Comparison of ENCODE assay signal across 10 cellular contexts in the genomic region with DNA sequence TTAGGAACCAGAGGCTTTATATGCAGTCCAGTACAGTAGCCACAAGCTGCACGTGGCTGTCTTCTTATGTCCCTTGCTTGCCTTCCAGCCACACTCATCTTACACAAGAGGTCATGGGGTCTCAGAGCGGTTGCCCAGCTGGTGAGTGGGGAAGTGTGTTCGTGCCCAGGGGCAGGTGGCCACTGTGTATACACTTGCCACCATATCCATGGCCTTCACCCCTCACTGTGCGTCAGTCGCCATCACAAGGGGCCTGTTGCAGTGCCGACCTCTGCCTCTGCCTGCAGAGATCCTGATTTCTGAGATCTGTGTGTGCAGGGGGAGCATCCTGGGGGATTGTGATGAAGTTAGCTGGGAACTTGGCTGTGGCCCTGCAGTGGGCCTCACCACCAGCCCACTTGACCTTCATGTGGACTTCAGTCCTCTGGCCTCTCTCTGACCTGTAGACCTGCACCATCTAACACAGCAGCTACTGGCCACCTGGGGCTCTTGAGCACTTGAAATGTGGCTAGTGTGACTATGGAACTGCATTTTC. TPM values are rescaled to one million over a fixed set of nuclear protein-coding genes. Genes with fewer than 3 reads are reported as not detected.
DNase-seq lines count a peak whose midpoint lies in the region; ATAC-seq and TF ChIP-seq lines count a peak whose summit lies in the region.
"Had no signal": no experiment of that assay in that cellular context is flagged by ENCODE, and none has a peak within 500 bp of the region (broad histone marks: within the 10 kb centered on the region; RNA-seq: fewer than 3 reads in every experiment).

No MANE protein-coding gene starts in this region.

- no peaks in the 10 kb centered on the region for H3K36me3 ChIP-seq in colonic mucosa
- no peaks in the 10 kb centered on the region for H3K36me3 ChIP-seq in mucosa of descending colon (ENCODE audit: low read depth)
- H3K36me3 ChIP-seq in vagina: no peaks in the 10 kb centered on the region
- no peaks in the 10 kb centered on the region for H3K36me3 ChIP-seq in uterus

- TF ChIP-seq POLR2A in vagina (IDR thresholded peaks at IDR 0.05) (no peak), uterus (IDR thresholded peaks at IDR 0.05) (no peak)

- H3K27me3 Mint-ChIP-seq in activated CD4-positive, alpha-beta T cell treated with anti-CD3 and anti-CD28 coated beads, Interleukin-2, amount 10 ng/mL, durations not matched to agents 24 days and 14 days: no peaks in the 10 kb centered on the region

- H3K4me3 ChIP-seq in colonic mucosa: no peak overlapping the region
- H3K4me3 ChIP-seq in mucosa of descending colon: no peak overlapping the region
- H3K4me3 ChIP-seq in vagina: no peak overlapping the region
- H3K4me3 ChIP-seq in dorsolateral prefrontal cortex: no peak overlapping the region
- no peak overlapping the region for H3K4me3 ChIP-seq in uterus

- no peak overlapping the region for H3K4me3 Mint-ChIP-seq in activated CD4-positive, alpha-beta T cell treated with anti-CD3 and anti-CD28 coated beads, Interleukin-2, amount 10 ng/mL, durations not matched to agents 24 days and 14 days

- DNase-seq in activated CD4-positive, alpha-beta T cell treated with anti-CD3 and anti-CD28 coated beads, Interleukin-2, amount 10 ng/mL, durations not matched to agents 24 days and 14 days: no peak
- no peak for DNase-seq in activated CD4-positive, alpha-beta T cell treated with anti-CD3 and anti-CD28 coated beads for 48 hours
- DNase-seq in colonic mucosa: no peak
- peak in 1 of 3 donors; percentile 43 for DNase-seq in mucosa of descending colon
- no peak for DNase-seq in vagina (ENCODE audit: extremely low spot score in 2 of 2)
- DNase-seq in dorsolateral prefrontal cortex: no peak
- DNase-seq in uterus: no peak
- DNase-seq in HUDEP-2 (lab: John Stamatoyannopoulos, UW; ENCODE audit: unreplicated experiment in 76 of 76): no peak
- DNase-seq: NCI-H526 treated with DMSO at 0.1 percent for 48 hours; stimulated activated CD4-positive, alpha-beta T cell treated with anti-CD3 and anti-CD28 coated beads, Interleukin-4, amount 100 ng/mL, for 4 hours had no signal

- H3K27ac ChIP-seq in colonic mucosa (peak overlapping the region; percentile 45), vagina (peak overlapping the region; percentile 17), dorsolateral prefrontal cortex (peak overlapping the region in 1 of 59 donors; percentile 21), uterus (peak overlapping the region in 1 of 2 donors; percentile 67)

- no peaks in the 10 kb centered on the region for H3K9me3 Mint-ChIP-seq in activated CD4-positive, alpha-beta T cell treated with anti-CD3 and anti-CD28 coated beads, Interleukin-2, amount 10 ng/mL, durations not matched to agents 24 days and 14 days

- H3K27ac Mint-ChIP-seq in activated CD4-positive, alpha-beta T cell treated with anti-CD3 and anti-CD28 coated beads, Interleukin-2, amount 10 ng/mL, durations not matched to agents 24 days and 14 days: peak overlapping the region; percentile 55

- no peak for TF ChIP-seq CTCF in colonic mucosa (IDR thresholded peaks at IDR 0.05)
- TF ChIP-seq CTCF in mucosa of descending colon (IDR thresholded peaks at IDR 0.05): no peak
- no peak for TF ChIP-seq CTCF in vagina (IDR thresholded peaks at IDR 0.05)
- TF ChIP-seq CTCF in dorsolateral prefrontal cortex (IDR thresholded peaks at IDR 0.05 in 54 of 56, conservative IDR thresholded peaks at IDR 0.05 in 2 of 56; ENCODE audit: low read depth in 1 of 56, partially characterized antibody in 56 of 56): no peak
- TF ChIP-seq CTCF in uterus (IDR thresholded peaks at IDR 0.05): no peak

- no peak overlapping the region for H3K9ac ChIP-seq in colonic mucosa (ENCODE audit: low read depth in 2 of 2, low read length in 2 of 2)

- no peaks in the 10 kb centered on the region for H3K9me3 ChIP-seq in colonic mucosa
- H3K9me3 ChIP-seq in mucosa of descending colon: no peaks in the 10 kb centered on the region
- H3K9me3 ChIP-seq in vagina: no peaks in the 10 kb centered on the region
- no peaks in the 10 kb centered on the region for H3K9me3 ChIP-seq in uterus

- peak; percentile 6 for ATAC-seq in mucosa of descending colon

- H3K4me1 ChIP-seq in colonic mucosa: peaks cover 6% of the 10 kb centered on the region
- peaks cover 18% of the 10 kb centered on the region for H3K4me1 ChIP-seq in mucosa of descending colon (ENCODE audit: low read depth)
- peaks cover 36% of the 10 kb centered on the region for H3K4me1 ChIP-seq in vagina
- H3K4me1 ChIP-seq in uterus: peaks cover 0 to 4% of the 10 kb centered on the region in 2 donors

- peaks cover 21% of the 10 kb centered on the region for H3K36me3 Mint-ChIP-seq in activated CD4-positive, alpha-beta T cell treated with anti-CD3 and anti-CD28 coated beads, Interleukin-2, amount 10 ng/mL, durations not matched to agents 24 days and 14 days (ENCODE audit: low read depth)

- H3K27me3 ChIP-seq in colonic mucosa: no peaks in the 10 kb centered on the region
- H3K27me3 ChIP-seq in vagina: no peaks in the 10 kb centered on the region
- H3K27me3 ChIP-seq in dorsolateral prefrontal cortex: no peaks in the 10 kb centered on the region
- H3K27me3 ChIP-seq in uterus: no peaks in the 10 kb centered on the region

- intact Hi-C loops in activated CD4-positive, alpha-beta T cell treated with anti-CD3 and anti-CD28 coated beads, Interleukin-2, amount 10 ng/mL, durations not matched to agents 24 days and 14 days (cut with micrococcal nuclease): no loop called here
- intact Hi-C loops in colonic mucosa (cut with DNase I) (no loop called here), mucosa of descending colon (cut with DNase I, micrococcal nuclease) (no loop called here), vagina (cut with DNase I) (no loop called here), dorsolateral prefrontal cortex (cut with DNase I) (no loop called here), uterus (cut with DNase I; ENCODE audit: low total_unique reads) (no loop called here)

- peaks cover 18% of the 10 kb centered on the region for H3K4me1 Mint-ChIP-seq in activated CD4-positive, alpha-beta T cell treated with anti-CD3 and anti-CD28 coated beads, Interleukin-2, amount 10 ng/mL, durations not matched to agents 24 days and 14 days

RNA-seq across cellular contexts. Expression of a gene that starts 43.1 kb away (rescaled TPM):
- total RNA-seq in activated CD4-positive, alpha-beta T cell treated with anti-CD3 and anti-CD28 coated beads, Interleukin-2, amount 10 ng/mL, durations not matched to agents 24 days and 14 days: 88.0 and 91.7 TPM in 2 replicates
- 10 to 100 TPM; 47.2 TPM for total RNA-seq in colonic mucosa
- 10 to 100 TPM; 54.1 to 62.6 (median 57.2) TPM for total RNA-seq in mucosa of descending colon
- total RNA-seq in vagina: 32.7 TPM
- 100 to 1,000 TPM in 1 of 120 experiments, 10 to 100 TPM in 119; 44.0 to 100 (median 73.4) TPM for total RNA-seq in dorsolateral prefrontal cortex
- 10 to 100 TPM; 24.3 to 83.0 (median 68.7) TPM for total RNA-seq in uterus

RNA-seq across cellular contexts. Expression of a gene that starts 51.6 kb away (rescaled TPM):
- total RNA-seq in activated CD4-positive, alpha-beta T cell treated with anti-CD3 and anti-CD28 coated beads, Interleukin-2, amount 10 ng/mL, durations not matched to agents 24 days and 14 days: 36.2 and 39.8 TPM in 2 replicates
- 10 to 100 TPM; 38.4 to 51.0 TPM for total RNA-seq in colonic mucosa
- 10 to 100 TPM; 36.0 to 40.9 (median 38.9) TPM for total RNA-seq in mucosa of descending colon
- total RNA-seq in vagina: 16.2 TPM
- total RNA-seq in dorsolateral prefrontal cortex: 10 to 100 TPM in 48 of 120 experiments, 1 to 10 TPM in 72; 4.4 to 23.9 (median 9.4) TPM
- 10 to 100 TPM in 2 of 4 donors, 1 to 10 TPM in 2; 7.9 to 34.6 (median 15.7) TPM for total RNA-seq in uterus
